Comparison of ENCODE assay signal across 9 cellular contexts in genomic region chr3:15634671-15635661, GRCh38. TPM values are rescaled to one million over a fixed set of nuclear protein-coding genes. Genes with fewer than 3 reads are reported as not detected.
DNase-seq lines count a peak whose midpoint lies in the region; TF ChIP-seq lines count a peak whose summit lies in the region.
"Had no signal": no experiment of that assay in that cellular context is flagged by ENCODE, and none has a peak within 500 bp of the region (broad histone marks: within the 10 kb centered on the region; RNA-seq: fewer than 3 reads in every experiment).

No MANE protein-coding gene starts in this region.

- H3K4me3 Mint-ChIP-seq in nephron progenitor cell = no peak overlapping the region

- intact Hi-C loops in stomach (cut with DNase I; ENCODE audit: low total_unique reads) = loop anchor here (10.0 kb wide), 1 partner anchor 610 kb away; no protein-coding TSS in a partner anchor

- H3K27me3 Mint-ChIP-seq in nephron progenitor cell (ENCODE audit: low read depth, poor library complexity) = no peaks in the 10 kb centered on the region

- H3K36me3 Mint-ChIP-seq in nephron progenitor cell (ENCODE audit: low read depth) = peaks cover 4% of the 10 kb centered on the region

- H3K9me3 Mint-ChIP-seq in nephron progenitor cell = no peaks in the 10 kb centered on the region

- TF ChIP-seq EP300 in stomach (IDR thresholded peaks at IDR 0.05) = peak; percentile 36

- H3K4me3 ChIP-seq in astrocyte of the cerebellum (ENCODE audit: low read depth, low read length) (no peak overlapping the region), stomach (no peak overlapping the region)
- H3K4me3 ChIP-seq in effector memory CD4-positive, alpha-beta T cell (ENCODE audit: insufficient read depth, low read depth, low read length, poor library complexity, severe bottlenecking) = no peak overlapping the region

- H3K4me1 Mint-ChIP-seq in nephron progenitor cell = peaks cover 33% of the 10 kb centered on the region

- H3K36me3 ChIP-seq in stomach = no peaks in the 10 kb centered on the region
- H3K36me3 ChIP-seq in effector memory CD4-positive, alpha-beta T cell (ENCODE audit: control insufficient read depth, insufficient read depth, low read length) = no peaks in the 10 kb centered on the region

- H3K9me3 ChIP-seq in stomach = no peaks in the 10 kb centered on the region
- no peaks in the 10 kb centered on the region for H3K9me3 ChIP-seq in effector memory CD4-positive, alpha-beta T cell (ENCODE audit: control insufficient read depth, low read length)

- no peak for TF ChIP-seq POLR2A in stomach (IDR thresholded peaks at IDR 0.05)

- no peak overlapping the region for H3K27ac Mint-ChIP-seq in nephron progenitor cell

- 54 to 82% (median 76%) methylated on average over 15 of the region's 15 CpGs for WGBS in stomach, 5 donors

- peak; percentile 83 for DNase-seq in GM04504 (ENCODE audit: low read depth)
- peak; percentile 93 for DNase-seq in astrocyte of the cerebellum (ENCODE audit: low read depth)
- peak; percentile 69 for DNase-seq in kidney tubule cell (ENCODE audit: low spot score)
- DNase-seq in stomach = no peak
- DNase-seq in NCI-H526 treated with DMSO at 0.1 percent for 48 hours (lab: John Stamatoyannopoulos, UW) = no peak
- no peak for DNase-seq in nephron progenitor cell
- DNase-seq in effector memory CD4-positive, alpha-beta T cell = no peak
- no peak for DNase-seq in stimulated activated naive CD4-positive, alpha-beta T cell (lab: John Stamatoyannopoulos, UW)
- DNase-seq: NCI-H1105 treated with DMSO at 0.1 percent for 48 hours had no signal

- H3K27ac ChIP-seq in stomach = peak overlapping the region; percentile 1 to 86 (median 66)
- H3K27ac ChIP-seq in effector memory CD4-positive, alpha-beta T cell (ENCODE audit: insufficient read depth, low read length, poor library complexity, severe bottlenecking) = no peak overlapping the region

- peaks cover 26 to 81% (median 48%) of the 10 kb centered on the region in 4 donors for H3K4me1 ChIP-seq in stomach
- peaks cover 15% of the 10 kb centered on the region for H3K4me1 ChIP-seq in effector memory CD4-positive, alpha-beta T cell (ENCODE audit: control insufficient read depth, insufficient read depth, low read length, poor library complexity, severe bottlenecking)

- H3K27me3 ChIP-seq in stomach = no peaks in the 10 kb centered on the region
- no peaks in the 10 kb centered on the region for H3K27me3 ChIP-seq in effector memory CD4-positive, alpha-beta T cell (replicated peaks; ENCODE audit: control insufficient read depth, insufficient read depth, low read length, poor library complexity, severe bottlenecking)

- in situ Hi-C loops in astrocyte of the cerebellum (cut with HindIII; ENCODE audit: low sequenced_read_pairs) = loop anchor here (5.0 to 25.0 kb wide), 2 partner anchors 37 to 602 kb away; no protein-coding TSS in a partner anchor

- TF ChIP-seq CTCF in astrocyte of the cerebellum (IDR thresholded peaks at IDR 0.05; ENCODE audit: low read depth, low read length, missing control alignments) (no peak), stomach (IDR thresholded peaks at IDR 0.05) (no peak), nephron progenitor cell (IDR thresholded peaks at IDR 0.05) (no peak)

RNA-seq across cellular contexts. Expression of gene BTD, which starts 33.4 kb away (rescaled TPM):
- 100 to 1,000 TPM in 1 of 5 donors, 10 to 100 TPM in 3, 1 to 10 TPM in 1; 2.9 to 102 (median 23.0) TPM for total RNA-seq in stomach
- polyA plus RNA-seq in stomach = 10 to 100 TPM in 2 of 3 donors, 1 to 10 TPM in 1; 8.1 to 12.5 (median 10.3) TPM

RNA-seq across cellular contexts. Expression of gene HACL1, which starts 33.6 kb away (rescaled TPM):
- 10 to 100 TPM; 18.1 to 46.7 (median 34.1) TPM for total RNA-seq in stomach
- 10 to 100 TPM; 13.9 to 21.7 (median 14.7) TPM for polyA plus RNA-seq in stomach

Comparison
In these comparisons a context has a peak if more than half of its experiments do, and no peak if none do; other contexts are left out.
1. DNase-seq: peak in GM04504 (single experiment), astrocyte of the cerebellum (single experiment) and kidney tubule cell (single experiment); none in stomach (single experiment), NCI-H526 treated with DMSO at 0.1 percent for 48 hours (single experiment), nephron progenitor cell (single experiment), effector memory CD4-positive, alpha-beta T cell (0 of 3) and stimulated activated naive CD4-positive, alpha-beta T cell (0 of 6).